Comparison of ENCODE assay signal across 17 cellular contexts in genomic region chr12:63967358-63967757, GRCh38.
DNase-seq lines count a peak whose midpoint lies in the region; ATAC-seq, FAIRE-seq and TF ChIP-seq lines count a peak whose summit lies in the region.
"Had no signal": no experiment of that assay in that cellular context is flagged by ENCODE, and none has a peak within 500 bp of the region (broad histone marks: within the 10 kb centered on the region; RNA-seq: fewer than 3 reads in every experiment).

No MANE protein-coding gene starts in this region.

- in situ Hi-C loops in K562 (cut with MboI): no loop called here

- WGBS in K562 (ENCODE audit: insufficient coverage, low coverage, missing lambda C conversion rate): 2% methylated on average over 5 of the region's 5 CpGs

- DNase-seq in A673 (ENCODE audit: low spot score) (peak; percentile 71), HTR-8/SVneo (ENCODE audit: insufficient read length, low spot score) (peak; percentile 51), K562 (ENCODE audit: extremely low read depth in 1 of 4, low spot score in 3 of 4) (no peak), glomerular visceral epithelial cell (ENCODE audit: extremely low spot score) (peak; percentile 42), ascending aorta (ENCODE audit: low spot score in 2 of 2) (no peak), hepatic stellate cell (ENCODE audit: low spot score) (no peak)
- DNase-seq in CD4-positive, alpha-beta memory T cell: no peak
- no peak for DNase-seq in activated naive CD4-positive, alpha-beta T cell treated with Interleukin-2 at 50 U/mL for 16 hours
- DNase-seq: left ventricle myocardium inferior, NCI-H1417, NCI-H446 treated with DMSO at 0.1 percent for 48 hours, T-helper 17 cell, upper lobe of right lung had no signal

- no peaks in the 10 kb centered on the region for H3K36me3 Mint-ChIP-seq in CD4-positive, alpha-beta memory T cell

- no peaks in the 10 kb centered on the region for H3K4me1 Mint-ChIP-seq in CD4-positive, alpha-beta memory T cell
- H3K4me1 Mint-ChIP-seq: central memory CD8-positive, alpha-beta T cell had no signal

- intact Hi-C loops in A673 (cut with micrococcal nuclease; ENCODE audit: unreplicated experiment) (no loop called here), K562 (cut with micrococcal nuclease) (no loop called here), ascending aorta (cut with DNase I) (no loop called here)
- intact Hi-C loops in CD4-positive, alpha-beta memory T cell (cut with micrococcal nuclease): no loop called here

- CTCF ChIA-PET in A673 (lab: Charles Lee): no interaction called here
- CTCF ChIA-PET in K562 (lab: Yijun Ruan, JAX; ENCODE audit: low intra/inter-chr PET ratio): no interaction called here
- CTCF ChIA-PET in CD4-positive, alpha-beta memory T cell (lab: Charles Lee; ENCODE audit: partially characterized antibody): no interaction called here

- H3K36me3 ChIP-seq in A673 (ENCODE audit: insufficient read depth, low read length, poor library complexity, severe bottlenecking): no peaks in the 10 kb centered on the region
- no peaks in the 10 kb centered on the region for H3K36me3 ChIP-seq in K562 (ENCODE audit: control insufficient read depth, insufficient read depth, low read length)
- H3K36me3 ChIP-seq in CD4-positive, alpha-beta memory T cell (ENCODE audit: insufficient read depth, low read length): no peaks in the 10 kb centered on the region
- no peaks in the 10 kb centered on the region for H3K36me3 ChIP-seq in ascending aorta
- H3K36me3 ChIP-seq: gastroesophageal sphincter, left ventricle myocardium inferior, neutrophil, upper lobe of right lung had no signal

- no peaks in the 10 kb centered on the region for H3K27me3 ChIP-seq in A673 (replicated peaks; ENCODE audit: insufficient read depth, low read depth, low read length, poor library complexity)
- H3K27me3 ChIP-seq in K562 (ENCODE audit: control insufficient read depth in 2 of 2, insufficient read depth in 2 of 2, low read length in 2 of 2): peaks cover 0 to 7% of the 10 kb centered on the region in 2 experiments; a peak in 1 of 5 replicates
- no peaks in the 10 kb centered on the region for H3K27me3 ChIP-seq in CD4-positive, alpha-beta memory T cell (ENCODE audit: insufficient read depth, low read length)
- no peaks in the 10 kb centered on the region for H3K27me3 ChIP-seq in ascending aorta
- H3K27me3 ChIP-seq: gastroesophageal sphincter, neutrophil, upper lobe of right lung had no signal

- POLR2A ChIA-PET in A673 (lab: Charles Lee; ENCODE audit: low non-redundant PET) (interaction anchor here (0.7 kb wide), 1 partner anchor 8 kb away, joined by 4 read pairs; no protein-coding TSS in a partner anchor), K562 (lab: Yijun Ruan, JAX) (no interaction called here)
- POLR2A ChIA-PET in CD4-positive, alpha-beta memory T cell (lab: Charles Lee; ENCODE audit: partially characterized antibody): no interaction called here

- ATAC-seq in K562: no peak
- ATAC-seq: gastroesophageal sphincter, T-helper 17 cell, upper lobe of right lung had no signal

- H3K4me2 ChIP-seq in K562 (ENCODE audit: insufficient read depth, low read length): no peak overlapping the region

- no peak for TF ChIP-seq EP300 in K562 (IDR thresholded peaks at IDR 0.05; ENCODE audit: low read length)

- no peak overlapping the region for H3K27ac ChIP-seq in A673 (ENCODE audit: low read depth, low read length, poor library complexity, severe bottlenecking)
- H3K27ac ChIP-seq in K562 (ENCODE audit: extremely low read depth, low read depth, low read length): no peak overlapping the region
- no peak overlapping the region for H3K27ac ChIP-seq in CD4-positive, alpha-beta memory T cell (ENCODE audit: low read depth, low read length)
- H3K27ac ChIP-seq in ascending aorta: no peak overlapping the region
- H3K27ac ChIP-seq: gastroesophageal sphincter, left ventricle myocardium inferior, neutrophil, upper lobe of right lung had no signal

- H2AFZ ChIP-seq in K562 (ENCODE audit: low read depth, low read length): no peak overlapping the region

- no peaks in the 10 kb centered on the region for H3K9me1 ChIP-seq in K562 (ENCODE audit: control insufficient read depth, insufficient read depth, low read length)

- TF ChIP-seq CTCF in A673 (conservative IDR thresholded peaks at IDR 0.05; ENCODE audit: low read depth, low read length): no peak
- TF ChIP-seq CTCF in K562 (IDR thresholded peaks at IDR 0.05 in 2 of 3, conservative IDR thresholded peaks at IDR 0.05 in 1 of 3; ENCODE audit: insufficient read depth in 2 of 3, low read depth in 1 of 3, low read length in 3 of 3): no peak
- no peak for TF ChIP-seq CTCF in ascending aorta (IDR thresholded peaks at IDR 0.05)

- H3K9me3 ChIP-seq in A673 (ENCODE audit: low read depth, low read length, poor library complexity, severe bottlenecking) (no peaks in the 10 kb centered on the region), K562 (replicated peaks; ENCODE audit: control insufficient read depth, insufficient read depth, low read depth, low read length) (no peaks in the 10 kb centered on the region), ascending aorta (no peaks in the 10 kb centered on the region)
- H3K9me3 ChIP-seq in CD4-positive, alpha-beta memory T cell (ENCODE audit: control insufficient read depth in 1 of 2, low read length in 2 of 2): no peaks in the 10 kb centered on the region
- H3K9me3 ChIP-seq: gastroesophageal sphincter, left ventricle myocardium inferior, neutrophil, upper lobe of right lung had no signal

- no peak for TF ChIP-seq POLR2A in K562 (conservative IDR thresholded peaks at IDR 0.05)

- no peak overlapping the region for H3K27ac Mint-ChIP-seq in CD4-positive, alpha-beta memory T cell
- H3K27ac Mint-ChIP-seq: T-helper 17 cell had no signal

- no peaks in the 10 kb centered on the region for H3K79me2 ChIP-seq in K562 (ENCODE audit: control insufficient read depth, insufficient read depth, low read length)

- H3K4me1 ChIP-seq in A673 (ENCODE audit: insufficient read depth, low read length, poor library complexity, severe bottlenecking) (peaks cover 62% of the 10 kb centered on the region), K562 (replicated peaks in 1 of 2; ENCODE audit: control insufficient read depth in 2 of 2, insufficient read depth in 2 of 2, low read length in 2 of 2) (no peaks in the 10 kb centered on the region), ascending aorta (no peaks in the 10 kb centered on the region)
- no peaks in the 10 kb centered on the region for H3K4me1 ChIP-seq in CD4-positive, alpha-beta memory T cell (ENCODE audit: insufficient read depth, low read length)
- H3K4me1 ChIP-seq: upper lobe of right lung had no signal

- no TSS peak for BruUV-seq in A673 (replicated peaks; lab: Mats Ljungman, UMichigan)
- no TSS peak for BruUV-seq in K562 (replicated peaks; lab: Mats Ljungman, UMichigan)

- peaks cover 6 to 12% of the 10 kb centered on the region in 2 donors for H3K27me3 Mint-ChIP-seq in CD4-positive, alpha-beta memory T cell

- no peaks in the 10 kb centered on the region for H4K20me1 ChIP-seq in K562 (replicated peaks; ENCODE audit: control insufficient read depth, insufficient read depth, low read length)

- TF ChIP-seq RAD21 in K562 (CRISPR knock-in tag; conservative IDR thresholded peaks at IDR 0.05 in 1 of 2, IDR thresholded peaks at IDR 0.05 in 1 of 2): no peak

- FAIRE-seq in HTR-8/SVneo (lab: Jason Lieb, UNC) (no peak), K562 (lab: Jason Lieb, UNC) (no peak)
- FAIRE-seq: GM12891 had no signal

- H3K4me3 Mint-ChIP-seq in CD4-positive, alpha-beta memory T cell: no peak overlapping the region
- H3K4me3 Mint-ChIP-seq: central memory CD8-positive, alpha-beta T cell; T-helper 17 cell had no signal

- H3K4me3 ChIP-seq in A673 (ENCODE audit: low read depth, low read length, poor library complexity, severe bottlenecking) (no peak overlapping the region), K562 (no peak overlapping the region), ascending aorta (no peak overlapping the region)
- no peak overlapping the region for H3K4me3 ChIP-seq in CD4-positive, alpha-beta memory T cell (ENCODE audit: low read length in 2 of 2)
- H3K4me3 ChIP-seq: gastroesophageal sphincter, left ventricle myocardium inferior, upper lobe of right lung had no signal

- H3K9ac ChIP-seq in K562 (ENCODE audit: insufficient read depth in 1 of 2, low read depth in 2 of 2, low read length in 2 of 2): no peak overlapping the region

- H3K9me3 Mint-ChIP-seq in CD4-positive, alpha-beta memory T cell: no peaks in the 10 kb centered on the region
- H3K9me3 Mint-ChIP-seq: central memory CD8-positive, alpha-beta T cell had no signal

TF ChIP-seq in K562, 482 proteins besides CTCF, POLR2A, EP300 and RAD21:
- TF ChIP-seq ZBTB12 (CRISPR knock-in tag; IDR thresholded peaks at IDR 0.05): no peak
- no peak for TF ChIP-seq ZNF444 (CRISPR knock-in tag; IDR thresholded peaks at IDR 0.05)
- no peak for TF ChIP-seq HNRNPLL (IDR thresholded peaks at IDR 0.05; ENCODE audit: low read depth, low read length, poor library complexity, severe bottlenecking)
- no peak for TF ChIP-seq ARHGAP35 (IDR thresholded peaks at IDR 0.05; ENCODE audit: partially characterized antibody)
- 0 out of 2 replicates have a peak, but pooled peaks have one; percentile 4 for TF ChIP-seq ZNF316 (IDR thresholded peaks at IDR 0.05)
TF ChIP-seq in K562: peak in this region for 1.

Comparison
In these comparisons a context has a peak if more than half of its experiments do, and no peak if none do; other contexts are left out.
1. DNase-seq: peak in A673 (single experiment), HTR-8/SVneo (single experiment) and glomerular visceral epithelial cell (single experiment); none in K562 (0 of 4), CD4-positive, alpha-beta memory T cell (0 of 5), ascending aorta (0 of 2), activated naive CD4-positive, alpha-beta T cell treated with Interleukin-2 at 50 U/mL for 16 hours (single experiment) and hepatic stellate cell (single experiment).